Comparison of ENCODE assay signal across 16 cellular contexts in the genomic region with DNA sequence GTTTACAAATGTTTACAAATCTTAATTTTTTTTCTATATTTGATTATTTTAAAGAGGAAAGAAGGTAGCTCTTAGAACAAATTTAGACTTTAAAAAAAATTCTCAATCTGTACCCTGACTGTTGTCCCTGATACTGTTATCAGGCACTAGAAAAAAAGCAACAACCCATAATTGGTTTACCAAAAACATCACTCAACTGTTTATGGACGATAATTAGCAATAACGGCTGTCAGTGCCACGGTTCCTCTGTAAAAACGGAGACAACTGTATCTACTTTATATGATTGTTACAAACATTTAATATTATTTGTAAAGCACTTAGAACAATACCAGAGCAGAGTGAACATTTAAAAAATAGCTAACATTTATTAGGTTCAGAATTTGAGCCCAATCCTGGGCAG. TPM values are rescaled to one million over a fixed set of nuclear protein-coding genes. Genes with fewer than 3 reads are reported as not detected.
DNase-seq lines count a peak whose midpoint lies in the region; ATAC-seq and TF ChIP-seq lines count a peak whose summit lies in the region.
"Had no signal": no experiment of that assay in that cellular context is flagged by ENCODE, and none has a peak within 500 bp of the region (broad histone marks: within the 10 kb centered on the region; RNA-seq: fewer than 3 reads in every experiment).

No MANE protein-coding gene starts in this region.

- no peak overlapping the region for H3K4me3 Mint-ChIP-seq in memory B cell
- H3K4me3 Mint-ChIP-seq in CD4-positive, alpha-beta T cell, result no peak overlapping the region
- H3K4me3 Mint-ChIP-seq: CD4-positive, CD25-positive, alpha-beta regulatory T cell had no signal

- no peak for ATAC-seq in memory B cell (ENCODE audit: low read depth)
- ATAC-seq in CD4-positive, alpha-beta T cell (ENCODE audit: poor library complexity), result no peak
- ATAC-seq: HCT116 had no signal

- H3K27ac ChIP-seq in CD4-positive, alpha-beta T cell (ENCODE audit: low read depth, low read length), result no peak overlapping the region
- H3K27ac ChIP-seq: 22Rv1; BLaER1 treated with 17β-estradiol and CSF1 and Interleukin-3, amounts not matched to agents 10 nM and 100 nM; GM23248 had no signal

- no peak for TF ChIP-seq CTCF in CD4-positive, alpha-beta T cell (IDR thresholded peaks at IDR 0.05)

- H3K27me3 Mint-ChIP-seq in memory B cell, result no peaks in the 10 kb centered on the region
- H3K27me3 Mint-ChIP-seq in CD4-positive, alpha-beta T cell, result no peaks in the 10 kb centered on the region
- H3K27me3 Mint-ChIP-seq: CD4-positive, CD25-positive, alpha-beta regulatory T cell had no signal

- H3K27ac Mint-ChIP-seq in memory B cell, result peak overlapping the region; percentile 71
- no peak overlapping the region for H3K27ac Mint-ChIP-seq in CD4-positive, alpha-beta T cell
- H3K27ac Mint-ChIP-seq: CD4-positive, CD25-positive, alpha-beta regulatory T cell had no signal

- CTCF ChIA-PET in CD4-positive, alpha-beta T cell (lab: Charles Lee), result interaction anchor here (1.3 kb wide), 1 partner anchor 54 kb away, joined by 3 read pairs; no protein-coding TSS in a partner anchor

- intact Hi-C loops in CD4-positive, alpha-beta T cell (cut with DNase I, micrococcal nuclease), result no loop called here

- DNase-seq in DMS 273 (lab: John Stamatoyannopoulos, UW; ENCODE audit: unreplicated experiment) (peak; percentile 11), DMS 273 treated with DMSO at 0.1 percent for 48 hours (lab: John Stamatoyannopoulos, UW) (no peak), NCI-H1105 treated with DMSO at 0.1 percent for 48 hours (lab: John Stamatoyannopoulos, UW) (peak; percentile 30), memory B cell (ENCODE audit: low spot score in 2 of 2) (no peak), DMS79 (lab: John Stamatoyannopoulos, UW) (no peak), NCI-H1092 treated with DMSO at 0.1 percent for 48 hours (lab: John Stamatoyannopoulos, UW) (no peak), GDM1 (lab: John Stamatoyannopoulos, UW) (no peak)
- no peak for DNase-seq in CD4-positive, alpha-beta T cell
- DNase-seq: AML-193; CD4-positive, CD25-positive, alpha-beta regulatory T cell; KBM-7 had no signal

- POLR2A ChIA-PET in CD4-positive, alpha-beta T cell (lab: Charles Lee), result no interaction called here

- H3K4me1 Mint-ChIP-seq in memory B cell, result peaks cover 47% of the 10 kb centered on the region
- peaks cover 90% of the 10 kb centered on the region for H3K4me1 Mint-ChIP-seq in CD4-positive, alpha-beta T cell (ENCODE audit: low read depth)

- no peaks in the 10 kb centered on the region for H3K9me3 ChIP-seq in CD4-positive, alpha-beta T cell (ENCODE audit: control insufficient read depth, low read length)

- H3K9me3 Mint-ChIP-seq in memory B cell, result no peaks in the 10 kb centered on the region
- no peaks in the 10 kb centered on the region for H3K9me3 Mint-ChIP-seq in CD4-positive, alpha-beta T cell
- H3K9me3 Mint-ChIP-seq: CD4-positive, CD25-positive, alpha-beta regulatory T cell had no signal

- no peaks in the 10 kb centered on the region for H3K27me3 ChIP-seq in CD4-positive, alpha-beta T cell (ENCODE audit: control insufficient read depth, insufficient read depth, low read length)
- H3K27me3 ChIP-seq: BLaER1 treated with 17β-estradiol and CSF1 and Interleukin-3, amounts not matched to agents 10 nM and 100 nM had no signal

- peaks cover 2% of the 10 kb centered on the region for H3K36me3 Mint-ChIP-seq in memory B cell
- H3K36me3 Mint-ChIP-seq in CD4-positive, alpha-beta T cell (ENCODE audit: low read depth), result no peaks in the 10 kb centered on the region
- H3K36me3 Mint-ChIP-seq: CD4-positive, CD25-positive, alpha-beta regulatory T cell had no signal

RNA-seq across cellular contexts. Expression of a gene that starts 25.3 kb away (rescaled TPM):
- 100 to 1,000 TPM; 103 to 105 TPM for total RNA-seq in CD4-positive, alpha-beta T cell

RNA-seq across cellular contexts. Expression of a gene that starts 55.7 kb away (rescaled TPM):
- under 1 TPM in 1 of 2 experiments, not detected in 1; 0.28 TPM for total RNA-seq in CD4-positive, alpha-beta T cell
- total RNA-seq: CD4-positive, CD25-positive, alpha-beta regulatory T cell; GM23248; IMR-90 had no signal

Comparison
In these comparisons a context has a peak if more than half of its experiments do, and no peak if none do; other contexts are left out.
1. DNase-seq: peak in DMS 273 (single experiment) and NCI-H1105 treated with DMSO at 0.1 percent for 48 hours (single experiment); none in DMS 273 treated with DMSO at 0.1 percent for 48 hours (single experiment), memory B cell (0 of 2), DMS79 (single experiment), CD4-positive, alpha-beta T cell (0 of 10), NCI-H1092 treated with DMSO at 0.1 percent for 48 hours (single experiment) and GDM1 (single experiment).